8 cellular contexts compared by ENCODE assay signal in the genomic region with DNA sequence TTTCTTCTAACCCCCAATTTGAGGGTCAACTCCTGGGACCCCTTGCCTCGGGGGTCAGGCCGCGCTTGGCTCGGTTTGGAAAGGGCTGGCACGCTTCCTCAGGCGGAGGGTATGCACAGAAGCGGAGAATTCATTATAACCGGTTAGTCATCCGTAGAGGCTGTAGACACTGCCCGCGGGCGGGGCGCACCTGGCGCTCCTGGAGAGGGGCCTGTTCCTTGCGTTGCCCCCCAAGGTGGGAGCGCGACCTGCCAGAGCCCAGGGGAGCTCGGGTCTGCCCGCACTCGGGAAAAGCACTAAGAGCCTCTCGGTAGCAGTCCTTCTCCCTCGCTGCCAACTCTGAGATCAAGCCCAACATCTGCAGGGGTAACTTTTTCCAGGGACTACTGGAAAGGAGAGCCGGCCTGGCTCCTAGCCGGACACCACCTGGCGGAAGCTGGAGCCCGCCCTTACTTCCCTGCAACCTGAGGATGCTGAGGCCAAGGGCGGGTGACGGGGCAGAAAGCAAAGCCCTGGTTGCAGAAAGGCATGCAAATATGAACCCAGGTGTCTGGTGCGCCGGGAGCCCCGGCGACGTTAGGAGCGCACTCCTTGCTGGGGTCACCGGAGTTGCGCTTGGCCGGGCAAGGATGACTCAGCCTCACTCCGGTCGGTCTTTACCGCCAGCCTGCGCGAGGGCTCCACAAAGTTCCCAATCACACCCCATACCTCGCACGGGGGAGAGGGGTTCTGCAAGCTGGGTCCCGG. TPM values are rescaled to one million over a fixed set of nuclear protein-coding genes. Genes with fewer than 3 reads are reported as not detected.
DNase-seq lines count a peak whose midpoint lies in the region; ATAC-seq, FAIRE-seq and TF ChIP-seq lines count a peak whose summit lies in the region.

No MANE protein-coding gene starts in this region.

- peak; percentile 63 for ATAC-seq in GM18868 (IDR thresholded peaks at IDR 0.05; ENCODE audit: unreplicated experiment)
- peak; percentile 73 for ATAC-seq in HG03439 (IDR thresholded peaks at IDR 0.05; ENCODE audit: unreplicated experiment)
- ATAC-seq in pancreas: peak in 3 of 4 donors; percentile 46 to 59 (median 47)
- no peak for ATAC-seq in HG03108 (IDR thresholded peaks at IDR 0.05; ENCODE audit: unreplicated experiment)
- ATAC-seq in HG02870 (IDR thresholded peaks at IDR 0.05; ENCODE audit: unreplicated experiment): no peak

- H3K27me3 ChIP-seq in dorsolateral prefrontal cortex (peaks cover 0 to 53% (median 10%) of the 10 kb centered on the region in 45 donors), pancreas (peaks cover 0 to 46% (median 7%) of the 10 kb centered on the region in 4 donors), SJCRH30 (no peaks in the 10 kb centered on the region)

- H3K4me1 ChIP-seq in pancreas (peaks cover 8 to 11% (median 11%) of the 10 kb centered on the region in 3 donors), SJCRH30 (no peaks in the 10 kb centered on the region)

- no peaks in the 10 kb centered on the region for H3K36me3 ChIP-seq in pancreas
- no peaks in the 10 kb centered on the region for H3K36me3 ChIP-seq in SJCRH30

- WGBS in pancreas, 2 donors: 2 to 3% methylated on average over 44 to 45 of the region's 45 CpGs

- H3K9me3 ChIP-seq in pancreas: no peaks in the 10 kb centered on the region
- H3K9me3 ChIP-seq in SJCRH30 (replicated peaks): no peaks in the 10 kb centered on the region

- FAIRE-seq in pancreas (lab: Jason Lieb, UNC): no peak

- intact Hi-C loops in dorsolateral prefrontal cortex (cut with DNase I) (loop anchor here (5.0 to 10.0 kb wide), 2 partner anchors 176 to 184 kb away; no protein-coding TSS in a partner anchor), pancreas (cut with DNase I) (no loop called here)

- H3K4me3 ChIP-seq in dorsolateral prefrontal cortex (peak overlapping the region; percentile 42 to 79 (median 64)), pancreas (peak overlapping the region in 2 of 4 donors; percentile 36 to 55), SJCRH30 (no peak overlapping the region)

- TF ChIP-seq CTCF in dorsolateral prefrontal cortex (IDR thresholded peaks at IDR 0.05 in 54 of 56, conservative IDR thresholded peaks at IDR 0.05 in 2 of 56; ENCODE audit: low read depth in 1 of 56, partially characterized antibody in 56 of 56) (no peak), pancreas (IDR thresholded peaks at IDR 0.05) (no peak)

- H3K27ac ChIP-seq in dorsolateral prefrontal cortex (peak overlapping the region in 48 of 59 donors; percentile 11 to 88 (median 70)), pancreas (no peak overlapping the region), SJCRH30 (no peak overlapping the region)

- peak in 1 of 10 donors; percentile 15 for DNase-seq in dorsolateral prefrontal cortex
- DNase-seq in pancreas: peak in 3 of 6 donors; percentile 11 to 71 (median 59)
- DNase-seq in SJCRH30: no peak
- DNase-seq in LoVo (ENCODE audit: low spot score): no peak

RNA-seq across cellular contexts. Expression of gene CACNA2D3, which starts 1.5 kb away (rescaled TPM):
- total RNA-seq in dorsolateral prefrontal cortex: 100 to 1,000 TPM in 6 of 120 experiments, 10 to 100 TPM in 114; 37.4 to 106 (median 75.7) TPM
- total RNA-seq in pancreas: under 1 TPM in 4 of 6 donors, not detected in 2; 0.19 to 0.75 (median 0.37) TPM
- under 1 TPM; 0.23 to 0.56 TPM for polyA plus RNA-seq in pancreas
- total RNA-seq in SJCRH30 (2014; rRNA removed; shearing (Covaris generic)): 0.15 and 0.22 TPM in 2 replicates

Comparison
In these comparisons a context has a peak if more than half of its experiments do, and no peak if none do; other contexts are left out.
1. ATAC-seq: peak in GM18868 (single experiment), HG03439 (single experiment) and pancreas (3 of 4); none in HG03108 (single experiment) and HG02870 (single experiment).
2. H3K27ac ChIP-seq: peak in dorsolateral prefrontal cortex (48 of 59); none in pancreas (0 of 4) and SJCRH30 (single experiment).
3. RNA of gene CACNA2D3, which starts 1.5 kb away (total RNA-seq): 37.4 to 106 TPM in dorsolateral prefrontal cortex; 0.19 to 0.75 TPM in pancreas and 0.15 to 0.22 TPM in SJCRH30; every median in the first group is over 10 times any median in the second.
4. intact Hi-C loops: an anchor here in dorsolateral prefrontal cortex (5.0 to 10.0 kb wide); none called in pancreas.